8 cellular contexts compared by ENCODE assay signal in the genomic region with DNA sequence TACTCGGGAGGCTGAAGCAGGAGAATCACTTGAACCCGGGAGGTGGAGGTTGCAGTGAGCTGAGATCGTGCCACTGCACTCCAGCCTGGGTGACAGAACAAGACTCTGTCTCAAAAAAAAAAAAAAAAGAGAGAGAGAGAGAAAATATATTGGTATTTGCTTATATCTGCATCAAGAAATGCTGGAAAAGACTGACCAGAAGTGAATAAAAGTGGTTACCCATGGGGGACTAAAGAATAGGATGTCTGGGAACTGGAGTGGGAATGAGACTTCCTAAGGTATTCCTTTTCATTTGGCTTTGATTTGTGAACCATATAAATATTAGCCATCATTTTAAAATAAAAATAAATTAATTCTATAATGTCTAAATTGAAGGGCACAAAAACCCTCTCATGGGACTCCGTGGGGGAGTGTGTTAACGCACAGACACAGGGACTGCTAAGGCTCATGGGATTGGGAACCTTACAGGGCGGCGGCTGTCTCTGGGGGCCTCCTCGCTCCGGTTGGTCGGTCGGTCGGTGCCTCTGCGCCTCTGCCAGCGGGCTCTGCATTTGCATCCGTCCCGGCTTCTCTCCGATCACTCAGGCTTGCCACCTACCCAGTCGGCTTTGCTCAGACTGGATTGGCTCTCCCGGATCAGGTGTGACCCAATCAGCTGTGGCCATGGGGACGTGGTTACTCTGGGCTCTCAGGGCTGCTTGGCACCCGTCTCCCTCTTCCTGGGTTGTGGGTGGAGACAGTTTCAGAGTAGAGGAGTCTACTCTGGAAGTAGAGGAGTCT. TPM values are rescaled to one million over a fixed set of nuclear protein-coding genes. Genes with fewer than 3 reads are reported as not detected.
A peak's percentile ranks its signal among the peaks of the same experiment; 100 is the strongest.
DNase-seq lines count a peak whose midpoint lies in the region; ATAC-seq and TF ChIP-seq lines count a peak whose summit lies in the region.

No MANE protein-coding gene starts in this region.

- peaks cover 0 to 3% of the 10 kb centered on the region in 2 donors for H3K4me1 ChIP-seq in lung (ENCODE audit: control insufficient read depth in 2 of 2, insufficient read depth in 2 of 2, low read length in 2 of 2)

- H3K9me3 Mint-ChIP-seq in activated CD8-positive, alpha-beta T cell treated with anti-CD3 and anti-CD28 coated beads for 36 hours, result no peaks in the 10 kb centered on the region

- H3K4me3 Mint-ChIP-seq in activated CD8-positive, alpha-beta T cell treated with anti-CD3 and anti-CD28 coated beads for 36 hours, result peak overlapping the region; percentile 40

- 11 to 16% methylated on average over 21 of the region's 21 CpGs for WGBS in lung, 2 donors

- POLR2A ChIA-PET in activated CD8-positive, alpha-beta T cell treated with anti-CD3 and anti-CD28 coated beads for 36 hours (lab: Charles Lee), result no interaction called here

- intact Hi-C loops in activated CD8-positive, alpha-beta T cell treated with anti-CD3 and anti-CD28 coated beads for 36 hours (cut with micrococcal nuclease), result no loop called here

- H3K27ac Mint-ChIP-seq in activated CD8-positive, alpha-beta T cell treated with anti-CD3 and anti-CD28 coated beads for 36 hours, result no peak overlapping the region

- no peaks in the 10 kb centered on the region for H3K9me3 ChIP-seq in lung (ENCODE audit: control insufficient read depth in 2 of 2, insufficient read depth in 1 of 2, low read length in 1 of 2)

- H3K27me3 ChIP-seq in lung (ENCODE audit: control insufficient read depth, insufficient read depth), result no peaks in the 10 kb centered on the region

- no peaks in the 10 kb centered on the region for H3K27me3 Mint-ChIP-seq in activated CD8-positive, alpha-beta T cell treated with anti-CD3 and anti-CD28 coated beads for 36 hours

- H3K4me3 ChIP-seq in lung, result no peak overlapping the region

- H3K4me1 Mint-ChIP-seq in activated CD8-positive, alpha-beta T cell treated with anti-CD3 and anti-CD28 coated beads for 36 hours (ENCODE audit: low read depth), result peaks cover 16% of the 10 kb centered on the region

- no peak for TF ChIP-seq CTCF in activated CD8-positive, alpha-beta T cell treated with anti-CD3 and anti-CD28 coated beads for 36 hours (IDR thresholded peaks at IDR 0.05)
- TF ChIP-seq CTCF in lung (IDR thresholded peaks at IDR 0.05; ENCODE audit: control extremely low read depth, extremely low read depth), result no peak

- DNase-seq in G401 (ENCODE audit: low spot score), result peak; percentile 90
- DNase-seq in NCI-H2196 treated with DMSO at 0.1 percent for 48 hours (lab: John Stamatoyannopoulos, UW; ENCODE audit: unreplicated experiment), result peak; percentile 75
- peak; percentile 75 for DNase-seq in activated CD8-positive, alpha-beta T cell treated with anti-CD3 and anti-CD28 coated beads for 36 hours
- DNase-seq in effector CD8-positive, alpha-beta T cell (lab: John Stamatoyannopoulos, UW), result peak; percentile 25
- peak; percentile 90 for DNase-seq in lung (ENCODE audit: low spot score)
- peak; percentile 19 to 27 (median 26) for DNase-seq in stimulated activated CD4-positive, alpha-beta T cell treated with anti-CD3 and anti-CD28 coated beads, TNF-alpha, amount 100 ng/mL, for 4 hours (ENCODE audit: low read depth in 3 of 3)
- no peak for DNase-seq in NK-92 (lab: John Stamatoyannopoulos, UW; ENCODE audit: unreplicated experiment)

- in situ Hi-C loops in G401 (cut with HindIII; ENCODE audit: low sequenced_read_pairs), result no loop called here

- CTCF ChIA-PET in activated CD8-positive, alpha-beta T cell treated with anti-CD3 and anti-CD28 coated beads for 36 hours (lab: Charles Lee), result no interaction called here

- no peaks in the 10 kb centered on the region for H3K36me3 Mint-ChIP-seq in activated CD8-positive, alpha-beta T cell treated with anti-CD3 and anti-CD28 coated beads for 36 hours (ENCODE audit: low read depth)

- ATAC-seq in HG02852 (IDR thresholded peaks at IDR 0.05; ENCODE audit: unreplicated experiment) (peak; percentile 77), lung (ENCODE audit: insufficient read depth, low FRiP score) (peak; percentile 94)
- ATAC-seq in activated CD8-positive, alpha-beta T cell treated with anti-CD3 and anti-CD28 coated beads for 36 hours, result peak; percentile 97

- no peaks in the 10 kb centered on the region for H3K36me3 ChIP-seq in lung (ENCODE audit: control insufficient read depth in 2 of 2, insufficient read depth in 2 of 2, low read length in 2 of 2)

- H3K27ac ChIP-seq in lung (ENCODE audit: low read depth in 1 of 2, low read length in 1 of 2), result peak overlapping the region in 1 of 2 donors; percentile 13

RNA-seq across cellular contexts. Expression of gene TSPAN3, which starts 12.7 kb away (rescaled TPM):
- 235 and 245 TPM in 2 replicates for total RNA-seq in G401 (2014; rRNA removed; shearing (Covaris generic))
- 10 to 100 TPM; 25.6 to 27.0 TPM for total RNA-seq in activated CD8-positive, alpha-beta T cell treated with anti-CD3 and anti-CD28 coated beads for 36 hours
- total RNA-seq in lung, result 100 to 1,000 TPM; 339 to 494 TPM
- 100 to 1,000 TPM; 428 to 472 TPM for polyA plus RNA-seq in lung
